In the genomic region with DNA sequence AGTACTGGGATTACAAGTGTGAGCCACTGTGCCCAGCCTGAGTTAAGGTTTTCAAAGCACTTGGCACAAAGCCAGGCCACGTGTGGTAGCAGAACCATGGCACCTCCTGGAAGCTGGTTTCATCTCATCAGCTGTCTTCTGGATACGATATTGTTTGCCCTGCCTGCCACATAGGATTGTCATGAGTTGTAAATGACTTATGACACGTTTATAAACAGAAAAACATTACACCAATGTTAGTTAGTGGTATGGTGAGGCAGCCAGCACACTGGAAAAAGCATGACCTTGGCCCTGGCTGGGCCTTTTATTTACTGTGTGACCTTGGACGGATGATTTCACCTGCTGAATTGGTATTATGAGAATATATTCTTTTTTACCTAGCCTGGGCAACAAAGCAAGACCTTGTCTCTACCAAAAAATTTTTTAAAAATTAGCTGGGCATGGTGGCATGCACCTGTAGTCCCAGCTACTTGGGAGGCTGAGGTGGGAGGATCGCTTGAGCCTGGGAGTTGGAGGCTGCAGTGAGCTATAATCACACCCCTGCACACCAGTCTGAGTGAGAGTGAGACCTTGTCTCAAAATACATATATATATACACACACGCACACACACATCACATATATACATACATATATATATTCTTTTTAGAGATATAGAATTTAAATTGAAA, we compare ENCODE assay signal across 12 cellular contexts. TPM values are rescaled to one million over a fixed set of nuclear protein-coding genes. Genes with fewer than 3 reads are reported as not detected.
A peak's percentile ranks its signal among the peaks of the same experiment; 100 is the strongest.
DNase-seq lines count a peak whose midpoint lies in the region; ATAC-seq and TF ChIP-seq lines count a peak whose summit lies in the region.
"Had no signal": no experiment of that assay in that cellular context is flagged by ENCODE, and none has a peak within 500 bp of the region (broad histone marks: within the 10 kb centered on the region; RNA-seq: fewer than 3 reads in every experiment).

No MANE protein-coding gene starts in this region.

- no peaks in the 10 kb centered on the region for H3K36me3 ChIP-seq in GM23338 (ENCODE audit: insufficient read depth)
- H3K36me3 ChIP-seq: thoracic aorta had no signal

- peaks cover 10% of the 10 kb centered on the region for H3K4me1 ChIP-seq in GM23338 (ENCODE audit: insufficient read depth)

- TF ChIP-seq CTCF in GM23338 (conservative IDR thresholded peaks at IDR 0.05; ENCODE audit: low read depth in 2 of 2) = no peak

- peaks cover 10% of the 10 kb centered on the region for H3K4me1 Mint-ChIP-seq in GM23338
- peaks cover 15% of the 10 kb centered on the region for H3K4me1 Mint-ChIP-seq in activated T-helper 17 cell treated with anti-CD3 and anti-CD28 coated beads, Interleukin-2, amount 50 U/mL, for 72 hours

- H3K27me3 Mint-ChIP-seq in GM23338 (ENCODE audit: insufficient read depth, low read depth, poor library complexity) = peaks cover 14% of the 10 kb centered on the region
- H3K27me3 Mint-ChIP-seq in activated T-helper 17 cell treated with anti-CD3 and anti-CD28 coated beads, Interleukin-2, amount 50 U/mL, for 72 hours = no peaks in the 10 kb centered on the region
- H3K27me3 Mint-ChIP-seq: activated naive CD4-positive, alpha-beta T cell treated with anti-CD3 and anti-CD28 coated beads, Interleukin-2, amount 50 U/mL, for 24 hours had no signal

- no peak for DNase-seq in GM23338 (ENCODE audit: low spot score)
- DNase-seq in NCI-H2029 (lab: John Stamatoyannopoulos, UW) = peak; percentile 83
- peak; percentile 31 for DNase-seq in renal cortical epithelial cell (ENCODE audit: low read depth)
- DNase-seq in NCI-H1694 (lab: John Stamatoyannopoulos, UW) = no peak
- no peak for DNase-seq in SW 1271 (lab: John Stamatoyannopoulos, UW)
- DNase-seq: GDM1, NCI-H446 had no signal

- H3F3A ChIP-seq in GM23338 (replicated peaks; ENCODE audit: low read depth) = peaks cover 15% of the 10 kb centered on the region

- H3K4me3 Mint-ChIP-seq in GM23338 = no peak overlapping the region
- no peak overlapping the region for H3K4me3 Mint-ChIP-seq in activated T-helper 17 cell treated with anti-CD3 and anti-CD28 coated beads, Interleukin-2, amount 50 U/mL, for 72 hours
- H3K4me3 Mint-ChIP-seq: activated naive CD4-positive, alpha-beta T cell treated with anti-CD3 and anti-CD28 coated beads, Interleukin-2, amount 50 U/mL, for 24 hours had no signal

- no peak overlapping the region for H3K4me3 ChIP-seq in GM23338
- H3K4me3 ChIP-seq: thoracic aorta had no signal

- H3K27ac ChIP-seq in GM23338 (ENCODE audit: low read depth) = peak overlapping the region; percentile 99
- H3K27ac ChIP-seq: thoracic aorta had no signal

- no peak overlapping the region for H3K4me2 ChIP-seq in GM23338

- H3K9me3 Mint-ChIP-seq in GM23338 = no peaks in the 10 kb centered on the region
- no peaks in the 10 kb centered on the region for H3K9me3 Mint-ChIP-seq in activated T-helper 17 cell treated with anti-CD3 and anti-CD28 coated beads, Interleukin-2, amount 50 U/mL, for 72 hours
- H3K9me3 Mint-ChIP-seq: activated naive CD4-positive, alpha-beta T cell treated with anti-CD3 and anti-CD28 coated beads, Interleukin-2, amount 50 U/mL, for 24 hours had no signal

- H3K27ac Mint-ChIP-seq in GM23338 = no peak overlapping the region
- H3K27ac Mint-ChIP-seq in activated T-helper 17 cell treated with anti-CD3 and anti-CD28 coated beads, Interleukin-2, amount 50 U/mL, for 72 hours = no peak overlapping the region
- H3K27ac Mint-ChIP-seq: activated naive CD4-positive, alpha-beta T cell treated with anti-CD3 and anti-CD28 coated beads, Interleukin-2, amount 50 U/mL, for 24 hours had no signal

- no peak overlapping the region for H2AFZ ChIP-seq in GM23338

- H3K79me2 ChIP-seq in GM23338 (replicated peaks; ENCODE audit: insufficient read depth) = no peaks in the 10 kb centered on the region

- H4K20me1 ChIP-seq in GM23338 (replicated peaks; ENCODE audit: insufficient read depth) = no peaks in the 10 kb centered on the region

- H3K9me2 ChIP-seq in GM23338 (ENCODE audit: insufficient read depth) = no peaks in the 10 kb centered on the region

- H3K36me3 Mint-ChIP-seq in GM23338 (ENCODE audit: low read depth) = no peaks in the 10 kb centered on the region
- no peaks in the 10 kb centered on the region for H3K36me3 Mint-ChIP-seq in activated T-helper 17 cell treated with anti-CD3 and anti-CD28 coated beads, Interleukin-2, amount 50 U/mL, for 72 hours (ENCODE audit: low read depth)
- H3K36me3 Mint-ChIP-seq: activated naive CD4-positive, alpha-beta T cell treated with anti-CD3 and anti-CD28 coated beads, Interleukin-2, amount 50 U/mL, for 24 hours had no signal

- no peaks in the 10 kb centered on the region for H3K27me3 ChIP-seq in GM23338 (ENCODE audit: insufficient read depth)

- ATAC-seq in GM23338 = no peak
- ATAC-seq in activated T-helper 17 cell treated with anti-CD3 and anti-CD28 coated beads, Interleukin-2, amount 50 U/mL, for 72 hours (replicated peaks) = peak; percentile 67
- ATAC-seq in HG02852 (IDR thresholded peaks at IDR 0.05; ENCODE audit: unreplicated experiment) = no peak
- ATAC-seq in GM18909 (IDR thresholded peaks at IDR 0.05; ENCODE audit: poor library complexity, unreplicated experiment) = no peak

TF ChIP-seq in GM23338, 12 proteins besides CTCF, POLR2A, EP300 and RAD21:
- TF ChIP-seq EZH2 (IDR thresholded peaks at IDR 0.05; ENCODE audit: low read depth, unreplicated experiment) = no peak
- no peak for TF ChIP-seq NANOG (IDR thresholded peaks at IDR 0.05; ENCODE audit: borderline replicate concordance)
- TF ChIP-seq STAT1 (IDR thresholded peaks at IDR 0.05; ENCODE audit: unreplicated experiment) = no peak
- no peak for TF ChIP-seq ZNF331 (CRISPR knock-in tag; IDR thresholded peaks at IDR 0.05; ENCODE audit: low read depth)
- TF ChIP-seq ZNF114 (CRISPR knock-in tag; IDR thresholded peaks at IDR 0.05) = no peak
- TF ChIP-seq EZH2phosphoT487 (IDR thresholded peaks at IDR 0.05; ENCODE audit: unreplicated experiment) = no peak
- TF ChIP-seq CREB1 (CRISPR knock-in tag; IDR thresholded peaks at IDR 0.05; ENCODE audit: low read depth) = no peak
- no peak for TF ChIP-seq POLR2AphosphoS5 (IDR thresholded peaks at IDR 0.05; ENCODE audit: low read depth)

RNA-seq across cellular contexts. Expression of a gene that starts 24.0 kb away (rescaled TPM):
- 204 and 233 TPM in 2 replicates for total RNA-seq in GM23338 (2014; rRNA removed; shearing (Covaris generic))
- polyA plus RNA-seq in GM23338 (2016; fragmentation: Nextera tagmentation; extraction: Ambion mirVana) = 55.4 and 58.4 TPM in 2 replicates
- total RNA-seq in activated T-helper 17 cell treated with anti-CD3 and anti-CD28 coated beads, Interleukin-2, amount 50 U/mL, for 72 hours = 100 to 1,000 TPM; 782 to 800 TPM
- total RNA-seq in renal cortical epithelial cell = 1,031 and 1,268 TPM in 2 replicates

Comparison
In these comparisons a context has a peak if more than half of its experiments do, and no peak if none do; other contexts are left out.
1. DNase-seq: peak in NCI-H2029 (single experiment) and renal cortical epithelial cell (single experiment); none in GM23338 (single experiment), NCI-H1694 (single experiment) and SW 1271 (0 of 2).